12 cellular contexts compared by ENCODE assay signal in genomic region chr3:112734171-112734570, GRCh38.
DNase-seq lines count a peak whose midpoint lies in the region; ATAC-seq and TF ChIP-seq lines count a peak whose summit lies in the region.
"Had no signal": no experiment of that assay in that cellular context is flagged by ENCODE, and none has a peak within 500 bp of the region (broad histone marks: within the 10 kb centered on the region; RNA-seq: fewer than 3 reads in every experiment).

No MANE protein-coding gene starts in this region.

- H3K9me3 ChIP-seq in heart right ventricle (no peaks in the 10 kb centered on the region), smooth muscle cell (replicated peaks; ENCODE audit: low read depth) (no peaks in the 10 kb centered on the region)
- H3K9me3 ChIP-seq: esophagus muscularis mucosa, upper lobe of left lung had no signal

- H3K4me1 ChIP-seq in heart right ventricle = peaks cover 0 to 21% (median 0%) of the 10 kb centered on the region in 9 donors
- H3K4me1 ChIP-seq in smooth muscle cell (ENCODE audit: low read depth) = no peaks in the 10 kb centered on the region
- H3K4me1 ChIP-seq: esophagus muscularis mucosa, upper lobe of left lung had no signal

- no peaks in the 10 kb centered on the region for H4K20me1 ChIP-seq in smooth muscle cell (ENCODE audit: low read depth)

- H3K4me3 ChIP-seq in cardiac fibroblast (replicated peaks in 1 of 2; ENCODE audit: low read depth in 2 of 2, low read length in 2 of 2) (no peak overlapping the region), heart right ventricle (no peak overlapping the region), smooth muscle cell (no peak overlapping the region)
- H3K4me3 ChIP-seq: esophagus muscularis mucosa, GM23338, upper lobe of left lung had no signal

- WGBS in heart right ventricle, 2 donors = 65 to 81% methylated on average over 2 of the region's 2 CpGs
- WGBS in smooth muscle cell (ENCODE audit: low lambda C conversion rate) = 67% methylated on average over 2 of the region's 2 CpGs

- TF ChIP-seq CTCF in cardiac fibroblast (IDR thresholded peaks at IDR 0.05; ENCODE audit: low read depth, low read length) (no peak), heart right ventricle (IDR thresholded peaks at IDR 0.05) (no peak), smooth muscle cell (IDR thresholded peaks at IDR 0.05; ENCODE audit: borderline replicate concordance, insufficient read depth, poor library complexity, severe bottlenecking) (no peak)

- H3K27ac ChIP-seq in heart right ventricle = no peak overlapping the region
- H3K27ac ChIP-seq in smooth muscle cell (ENCODE audit: low read depth) = no peak overlapping the region
- H3K27ac ChIP-seq: esophagus muscularis mucosa, upper lobe of left lung had no signal

- intact Hi-C loops in heart right ventricle (cut with DNase I) = loop anchor here in 8 of 10 donors (2.0 to 10.0 kb wide), 8 partner anchors 81 to 251 kb away; partner anchors contain the start of genes CD200R1 (in 4 of the 8) and CCDC80 (in 1 of the 8)

- H3K27me3 ChIP-seq in heart right ventricle = peaks cover 0 to 6% (median 0%) of the 10 kb centered on the region in 7 donors
- H3K27me3 ChIP-seq in smooth muscle cell (ENCODE audit: low read depth) = no peaks in the 10 kb centered on the region
- H3K27me3 ChIP-seq: esophagus muscularis mucosa, upper lobe of left lung had no signal

- no peak overlapping the region for H3K4me2 ChIP-seq in smooth muscle cell
- H3K4me2 ChIP-seq: GM23338 had no signal

- H3K36me3 ChIP-seq in heart right ventricle (no peaks in the 10 kb centered on the region), smooth muscle cell (ENCODE audit: low read depth) (no peaks in the 10 kb centered on the region)
- H3K36me3 ChIP-seq: esophagus muscularis mucosa, upper lobe of left lung had no signal

- peak; percentile 26 for DNase-seq in GM03348 (ENCODE audit: low spot score)
- peak; percentile 6 for DNase-seq in HK-2 (ENCODE audit: unreplicated experiment)
- DNase-seq in cardiac fibroblast (ENCODE audit: low read depth in 2 of 2) = peak; percentile 34 to 53
- peak; percentile 56 for DNase-seq in iris pigment epithelial cell (ENCODE audit: low read depth)
- no peak for DNase-seq in heart right ventricle
- DNase-seq in retina = no peak
- DNase-seq in smooth muscle cell (lab: John Stamatoyannopoulos, UW; ENCODE audit: unreplicated experiment) = no peak
- no peak for DNase-seq in NCI-H1105 treated with DMSO at 0.1 percent for 48 hours (lab: John Stamatoyannopoulos, UW)
- DNase-seq: NCI-H510A had no signal

- no peaks in the 10 kb centered on the region for H3K79me2 ChIP-seq in smooth muscle cell (ENCODE audit: low read depth)

- H2AFZ ChIP-seq in smooth muscle cell (ENCODE audit: low read depth) = no peak overlapping the region

- peaks cover 5% of the 10 kb centered on the region for H3F3A ChIP-seq in smooth muscle cell (ENCODE audit: low read depth)

- no peak for ATAC-seq in heart right ventricle

- no peak overlapping the region for H3K9ac ChIP-seq in smooth muscle cell (ENCODE audit: low read depth)

Comparison
In these comparisons a context has a peak if more than half of its experiments do, and no peak if none do; other contexts are left out.
1. DNase-seq: peak in GM03348 (single experiment), HK-2 (single experiment), cardiac fibroblast (2 of 2) and iris pigment epithelial cell (single experiment); none in heart right ventricle (0 of 2), retina (single experiment), smooth muscle cell (single experiment) and NCI-H1105 treated with DMSO at 0.1 percent for 48 hours (single experiment).